24 cellular contexts compared by ENCODE assay signal in the genomic region with DNA sequence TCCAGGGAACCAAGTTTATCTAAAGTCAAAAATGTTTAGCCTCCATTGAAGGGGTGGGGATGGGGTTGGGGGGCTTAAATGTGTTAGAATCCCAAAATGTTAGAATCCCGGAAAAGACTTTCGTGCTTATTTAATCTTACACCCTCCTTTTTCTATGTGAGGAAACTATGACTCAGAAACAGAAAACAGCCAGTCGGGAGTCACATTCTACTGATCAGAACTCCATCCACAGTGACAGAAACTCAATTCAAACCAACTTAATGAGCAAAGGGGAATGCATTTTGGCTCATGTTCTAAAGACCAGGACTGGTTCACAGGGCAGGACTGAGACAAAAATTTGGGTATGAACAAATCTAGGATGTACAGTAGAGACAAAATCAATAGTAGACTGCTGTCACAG.
"Had no signal": no experiment of that assay in that cellular context is flagged by ENCODE, and none has a peak within 500 bp of the region (broad histone marks: within the 10 kb centered on the region; RNA-seq: fewer than 3 reads in every experiment).

No MANE protein-coding gene starts in this region.

- FAIRE-seq: keratinocyte, urothelium cell line had no signal

- H2AFZ ChIP-seq: parathyroid adenoma had no signal

- H3K27me3 ChIP-seq: foreskin keratinocyte, left lung, spleen had no signal

- H3K9ac ChIP-seq: parathyroid adenoma had no signal

- DNase-seq: effector memory CD4-positive, alpha-beta T cell; esophagus squamous epithelium; foreskin keratinocyte; immature natural killer cell; left lung; mesendoderm; naive B cell; occipital lobe; retina; spleen; stimulated activated CD4-positive, alpha-beta T cell treated with anti-CD3 and anti-CD28 coated beads, Interleukin-15, amount 100 ng/mL, for 24 hours; stimulated activated CD4-positive, alpha-beta T cell treated with anti-CD3 and anti-CD28 coated beads, Interleukin-1b, Interleukin-23, amount 100 ng/mL, for 48 hours; stimulated activated CD4-positive, alpha-beta T cell treated with anti-CD3 and anti-CD28 coated beads, Interleukin-4, amount 100 ng/mL, for 24 hours had no signal

- H3K4me3 ChIP-seq: coronary artery, esophagus squamous epithelium, left lung, lung, prostate gland, spleen had no signal

- H3K4me1 ChIP-seq: foreskin keratinocyte had no signal

- H3K4me1 Mint-ChIP-seq: nephron; stimulated activated memory B cell treated with anti-CD40 and anti-IgM and Interleukin-4, amounts not matched to agents 10 μg/mL and 1 μg/mL and 100 μg/mL, for 72 hours had no signal

- H3K4me3 Mint-ChIP-seq: immature natural killer cell; naive B cell; nephron; stimulated activated memory B cell treated with anti-CD40 and anti-IgM and Interleukin-4, amounts not matched to agents 10 μg/mL and 1 μg/mL and 100 μg/mL, for 72 hours; stimulated activated naive CD8-positive, alpha-beta T cell treated with anti-CD3 and anti-CD28 coated beads, Interleukin-15, Interleukin-2, amounts not matched to agents 100 ng/mL and 50 ng/mL, for 24 hours; type B pancreatic cell had no signal

- H3K36me3 Mint-ChIP-seq: immature natural killer cell; naive B cell; stimulated activated memory B cell treated with anti-CD40 and anti-IgM and Interleukin-4, amounts not matched to agents 10 μg/mL and 1 μg/mL and 100 μg/mL, for 72 hours; type B pancreatic cell had no signal

- H3K79me2 ChIP-seq: parathyroid adenoma had no signal

- H3K27ac ChIP-seq: esophagus squamous epithelium, foreskin keratinocyte, left lung, parathyroid adenoma, prostate gland, spleen had no signal

- H3K36me3 ChIP-seq: esophagus squamous epithelium, left lung, prostate gland, spleen had no signal

- H3K9me3 Mint-ChIP-seq: immature natural killer cell; naive B cell; nephron; stimulated activated memory B cell treated with anti-CD40 and anti-IgM and Interleukin-4, amounts not matched to agents 10 μg/mL and 1 μg/mL and 100 μg/mL, for 72 hours; stimulated activated naive CD8-positive, alpha-beta T cell treated with anti-CD3 and anti-CD28 coated beads, Interleukin-15, Interleukin-2, amounts not matched to agents 100 ng/mL and 50 ng/mL, for 24 hours; type B pancreatic cell had no signal

- H3K27ac Mint-ChIP-seq: immature natural killer cell; nephron; stimulated activated memory B cell treated with anti-CD40 and anti-IgM and Interleukin-4, amounts not matched to agents 10 μg/mL and 1 μg/mL and 100 μg/mL, for 72 hours; stimulated activated naive CD8-positive, alpha-beta T cell treated with anti-CD3 and anti-CD28 coated beads, Interleukin-15, Interleukin-2, amounts not matched to agents 100 ng/mL and 50 ng/mL, for 24 hours; type B pancreatic cell had no signal

- ATAC-seq: foreskin keratinocyte; left lung; sciatic nerve; stimulated activated memory B cell treated with anti-CD40 and anti-IgM and Interleukin-4, amounts not matched to agents 10 μg/mL and 1 μg/mL and 100 μg/mL, for 72 hours had no signal

- H3K9me3 ChIP-seq: esophagus squamous epithelium, left lung, prostate gland, spleen had no signal
